1 cellular context compared by ENCODE assay signal in the genomic region with DNA sequence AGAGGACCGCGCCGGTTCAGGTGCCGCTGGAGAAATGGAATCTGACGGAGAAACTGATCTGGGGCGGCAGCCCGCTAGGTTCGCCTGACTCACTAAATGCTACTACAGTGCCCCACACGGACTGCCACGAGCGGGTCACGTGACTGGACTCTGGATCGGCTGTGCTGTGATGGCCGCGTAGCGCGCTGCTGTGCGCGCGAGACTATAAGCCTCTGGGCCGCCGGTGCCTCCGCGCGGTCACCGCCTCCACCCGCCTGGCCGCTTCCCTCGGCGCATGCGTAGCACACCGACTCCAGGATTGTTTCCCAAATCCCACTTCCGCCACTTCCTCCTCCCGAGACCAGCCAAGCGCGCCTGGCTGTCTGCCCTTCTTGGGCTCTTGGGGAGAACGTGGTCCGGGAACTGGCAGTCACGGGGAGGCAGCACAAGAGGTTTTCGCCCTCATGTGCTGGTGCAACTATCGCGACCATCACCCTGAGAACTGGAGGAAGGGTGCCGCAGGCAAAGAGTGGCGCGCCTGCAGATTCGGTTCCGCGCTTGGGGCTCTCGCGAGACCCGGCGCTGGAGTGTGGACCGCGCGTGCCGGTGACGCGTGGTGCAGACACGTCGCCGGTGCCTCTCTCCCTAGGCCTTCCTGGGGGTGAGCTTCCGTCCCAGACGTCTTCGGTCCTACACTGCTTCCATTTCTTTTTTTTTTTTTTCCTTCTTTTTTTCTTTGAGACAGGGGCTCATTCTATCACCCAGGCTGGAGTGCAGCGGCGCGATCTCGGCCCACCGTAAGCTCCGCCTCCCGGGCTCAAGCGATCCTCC.
A peak's percentile ranks its signal among the peaks of the same experiment; 100 is the strongest.
TF ChIP-seq lines count a peak whose summit lies in the region.

No MANE protein-coding gene starts in this region.

TF ChIP-seq in GM23338, 12 proteins besides CTCF, POLR2A, EP300 and RAD21 (continued from another document):
- TF ChIP-seq, protein P1, sequence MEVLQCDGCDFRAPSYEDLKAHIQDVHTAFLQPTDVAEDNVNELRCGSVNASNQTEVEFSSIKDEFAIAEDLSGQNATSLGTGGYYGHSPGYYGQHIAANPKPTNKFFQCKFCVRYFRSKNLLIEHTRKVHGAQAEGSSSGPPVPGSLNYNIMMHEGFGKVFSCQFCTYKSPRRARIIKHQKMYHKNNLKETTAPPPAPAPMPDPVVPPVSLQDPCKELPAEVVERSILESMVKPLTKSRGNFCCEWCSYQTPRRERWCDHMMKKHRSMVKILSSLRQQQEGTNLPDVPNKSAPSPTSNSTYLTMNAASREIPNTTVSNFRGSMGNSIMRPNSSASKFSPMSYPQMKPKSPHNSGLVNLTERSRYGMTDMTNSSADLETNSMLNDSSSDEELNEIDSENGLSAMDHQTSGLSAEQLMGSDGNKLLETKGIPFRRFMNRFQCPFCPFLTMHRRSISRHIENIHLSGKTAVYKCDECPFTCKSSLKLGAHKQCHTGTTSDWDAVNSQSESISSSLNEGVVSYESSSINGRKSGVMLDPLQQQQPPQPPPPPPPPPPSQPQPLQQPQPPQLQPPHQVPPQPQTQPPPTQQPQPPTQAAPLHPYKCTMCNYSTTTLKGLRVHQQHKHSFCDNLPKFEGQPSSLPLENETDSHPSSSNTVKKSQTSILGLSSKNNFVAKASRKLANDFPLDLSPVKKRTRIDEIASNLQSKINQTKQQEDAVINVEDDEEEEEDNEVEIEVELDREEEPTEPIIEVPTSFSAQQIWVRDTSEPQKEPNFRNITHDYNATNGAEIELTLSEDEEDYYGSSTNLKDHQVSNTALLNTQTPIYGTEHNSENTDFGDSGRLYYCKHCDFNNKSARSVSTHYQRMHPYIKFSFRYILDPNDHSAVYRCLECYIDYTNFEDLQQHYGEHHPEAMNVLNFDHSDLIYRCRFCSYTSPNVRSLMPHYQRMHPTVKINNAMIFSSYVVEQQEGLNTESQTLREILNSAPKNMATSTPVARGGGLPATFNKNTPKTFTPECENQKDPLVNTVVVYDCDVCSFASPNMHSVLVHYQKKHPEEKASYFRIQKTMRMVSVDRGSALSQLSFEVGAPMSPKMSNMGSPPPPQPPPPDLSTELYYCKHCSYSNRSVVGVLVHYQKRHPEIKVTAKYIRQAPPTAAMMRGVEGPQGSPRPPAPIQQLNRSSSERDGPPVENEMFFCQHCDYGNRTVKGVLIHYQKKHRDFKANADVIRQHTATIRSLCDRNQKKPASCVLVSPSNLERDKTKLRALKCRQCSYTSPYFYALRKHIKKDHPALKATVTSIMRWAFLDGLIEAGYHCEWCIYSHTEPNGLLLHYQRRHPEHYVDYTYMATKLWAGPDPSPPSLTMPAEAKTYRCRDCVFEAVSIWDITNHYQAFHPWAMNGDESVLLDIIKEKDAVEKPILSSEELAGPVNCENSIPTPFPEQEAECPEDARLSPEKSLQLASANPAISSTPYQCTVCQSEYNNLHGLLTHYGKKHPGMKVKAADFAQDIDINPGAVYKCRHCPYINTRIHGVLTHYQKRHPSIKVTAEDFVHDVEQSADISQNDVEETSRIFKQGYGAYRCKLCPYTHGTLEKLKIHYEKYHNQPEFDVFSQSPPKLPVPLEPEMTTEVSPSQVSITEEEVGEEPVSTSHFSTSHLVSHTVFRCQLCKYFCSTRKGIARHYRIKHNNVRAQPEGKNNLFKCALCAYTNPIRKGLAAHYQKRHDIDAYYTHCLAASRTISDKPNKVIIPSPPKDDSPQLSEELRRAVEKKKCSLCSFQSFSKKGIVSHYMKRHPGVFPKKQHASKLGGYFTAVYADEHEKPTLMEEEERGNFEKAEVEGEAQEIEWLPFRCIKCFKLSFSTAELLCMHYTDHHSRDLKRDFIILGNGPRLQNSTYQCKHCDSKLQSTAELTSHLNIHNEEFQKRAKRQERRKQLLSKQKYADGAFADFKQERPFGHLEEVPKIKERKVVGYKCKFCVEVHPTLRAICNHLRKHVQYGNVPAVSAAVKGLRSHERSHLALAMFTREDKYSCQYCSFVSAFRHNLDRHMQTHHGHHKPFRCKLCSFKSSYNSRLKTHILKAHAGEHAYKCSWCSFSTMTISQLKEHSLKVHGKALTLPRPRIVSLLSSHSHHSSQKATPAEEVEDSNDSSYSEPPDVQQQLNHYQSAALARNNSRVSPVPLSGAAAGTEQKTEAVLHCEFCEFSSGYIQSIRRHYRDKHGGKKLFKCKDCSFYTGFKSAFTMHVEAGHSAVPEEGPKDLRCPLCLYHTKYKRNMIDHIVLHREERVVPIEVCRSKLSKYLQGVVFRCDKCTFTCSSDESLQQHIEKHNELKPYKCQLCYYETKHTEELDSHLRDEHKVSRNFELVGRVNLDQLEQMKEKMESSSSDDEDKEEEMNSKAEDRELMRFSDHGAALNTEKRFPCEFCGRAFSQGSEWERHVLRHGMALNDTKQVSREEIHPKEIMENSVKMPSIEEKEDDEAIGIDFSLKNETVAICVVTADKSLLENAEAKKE (CRISPR knock-in tag; IDR thresholded peaks at IDR 0.05): no peak
- TF ChIP-seq STAT1 (IDR thresholded peaks at IDR 0.05; ENCODE audit: unreplicated experiment): no peak
- no peak for TF ChIP-seq EZH2 (IDR thresholded peaks at IDR 0.05; ENCODE audit: low read depth, unreplicated experiment)
- TF ChIP-seq, protein P2, sequence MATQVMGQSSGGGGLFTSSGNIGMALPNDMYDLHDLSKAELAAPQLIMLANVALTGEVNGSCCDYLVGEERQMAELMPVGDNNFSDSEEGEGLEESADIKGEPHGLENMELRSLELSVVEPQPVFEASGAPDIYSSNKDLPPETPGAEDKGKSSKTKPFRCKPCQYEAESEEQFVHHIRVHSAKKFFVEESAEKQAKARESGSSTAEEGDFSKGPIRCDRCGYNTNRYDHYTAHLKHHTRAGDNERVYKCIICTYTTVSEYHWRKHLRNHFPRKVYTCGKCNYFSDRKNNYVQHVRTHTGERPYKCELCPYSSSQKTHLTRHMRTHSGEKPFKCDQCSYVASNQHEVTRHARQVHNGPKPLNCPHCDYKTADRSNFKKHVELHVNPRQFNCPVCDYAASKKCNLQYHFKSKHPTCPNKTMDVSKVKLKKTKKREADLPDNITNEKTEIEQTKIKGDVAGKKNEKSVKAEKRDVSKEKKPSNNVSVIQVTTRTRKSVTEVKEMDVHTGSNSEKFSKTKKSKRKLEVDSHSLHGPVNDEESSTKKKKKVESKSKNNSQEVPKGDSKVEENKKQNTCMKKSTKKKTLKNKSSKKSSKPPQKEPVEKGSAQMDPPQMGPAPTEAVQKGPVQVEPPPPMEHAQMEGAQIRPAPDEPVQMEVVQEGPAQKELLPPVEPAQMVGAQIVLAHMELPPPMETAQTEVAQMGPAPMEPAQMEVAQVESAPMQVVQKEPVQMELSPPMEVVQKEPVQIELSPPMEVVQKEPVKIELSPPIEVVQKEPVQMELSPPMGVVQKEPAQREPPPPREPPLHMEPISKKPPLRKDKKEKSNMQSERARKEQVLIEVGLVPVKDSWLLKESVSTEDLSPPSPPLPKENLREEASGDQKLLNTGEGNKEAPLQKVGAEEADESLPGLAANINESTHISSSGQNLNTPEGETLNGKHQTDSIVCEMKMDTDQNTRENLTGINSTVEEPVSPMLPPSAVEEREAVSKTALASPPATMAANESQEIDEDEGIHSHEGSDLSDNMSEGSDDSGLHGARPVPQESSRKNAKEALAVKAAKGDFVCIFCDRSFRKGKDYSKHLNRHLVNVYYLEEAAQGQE (IDR thresholded peaks at IDR 0.05; ENCODE audit: unreplicated experiment): no peak
- TF ChIP-seq, protein P3, sequence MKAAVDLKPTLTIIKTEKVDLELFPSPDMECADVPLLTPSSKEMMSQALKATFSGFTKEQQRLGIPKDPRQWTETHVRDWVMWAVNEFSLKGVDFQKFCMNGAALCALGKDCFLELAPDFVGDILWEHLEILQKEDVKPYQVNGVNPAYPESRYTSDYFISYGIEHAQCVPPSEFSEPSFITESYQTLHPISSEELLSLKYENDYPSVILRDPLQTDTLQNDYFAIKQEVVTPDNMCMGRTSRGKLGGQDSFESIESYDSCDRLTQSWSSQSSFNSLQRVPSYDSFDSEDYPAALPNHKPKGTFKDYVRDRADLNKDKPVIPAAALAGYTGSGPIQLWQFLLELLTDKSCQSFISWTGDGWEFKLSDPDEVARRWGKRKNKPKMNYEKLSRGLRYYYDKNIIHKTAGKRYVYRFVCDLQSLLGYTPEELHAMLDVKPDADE (IDR thresholded peaks at IDR 0.05): peak; percentile 72; the same call in 1 of the 2 replicates
TF ChIP-seq in GM23338: peak in this region for 3.
